In genomic region chr2:208255557-208256106, GRCh38 we compare ENCODE assay signal across 8 cellular contexts. TPM values are rescaled to one million over a fixed set of nuclear protein-coding genes. Genes with fewer than 3 reads are reported as not detected.
A peak's percentile ranks its signal among the peaks of the same experiment; 100 is the strongest.
DNase-seq lines count a peak whose midpoint lies in the region; TF ChIP-seq lines count a peak whose summit lies in the region.

No MANE protein-coding gene starts in this region.

- no peak overlapping the region for H2BK15ac ChIP-seq in H9 (ENCODE audit: low read depth, low read length)

- peaks cover 2% of the 10 kb centered on the region; the same call in 1 of the 2 replicates for H3K4me1 ChIP-seq in H9 (ENCODE audit: insufficient read depth, low read length)
- H3K4me1 ChIP-seq in OCI-LY3 (ENCODE audit: low read length) = peaks cover 11% of the 10 kb centered on the region
- H3K4me1 ChIP-seq in esophagus squamous epithelium = peaks cover 5 to 55% (median 17%) of the 10 kb centered on the region in 3 donors
- H3K4me1 ChIP-seq in skeletal muscle satellite cell (ENCODE audit: control insufficient read depth, insufficient read depth, low read length) = peaks cover 15% of the 10 kb centered on the region

- no peak overlapping the region for H3K4ac ChIP-seq in H9 (ENCODE audit: low read depth, low read length)

- H4K20me1 ChIP-seq in H9 (ENCODE audit: control insufficient read depth, insufficient read depth, insufficient read length) (no peaks in the 10 kb centered on the region), OCI-LY3 (ENCODE audit: insufficient read depth, low read length) (no peaks in the 10 kb centered on the region)

- H2AFZ ChIP-seq in H9 (ENCODE audit: low read length) (no peak overlapping the region), OCI-LY3 (ENCODE audit: low read depth, low read length) (peak overlapping the region; percentile 91)

- peaks cover 25% of the 10 kb centered on the region for H3K36me3 ChIP-seq in OCI-LY3 (replicated peaks; ENCODE audit: low read depth, low read length)
- H3K36me3 ChIP-seq in esophagus squamous epithelium = peaks cover 0 to 27% (median 0%) of the 10 kb centered on the region in 3 donors
- H3K36me3 ChIP-seq in skeletal muscle satellite cell (ENCODE audit: insufficient read depth, low read length) = peaks cover 8% of the 10 kb centered on the region

- H3K23me2 ChIP-seq in H9 (ENCODE audit: insufficient read length, low read depth, low read length, poor library complexity, severe bottlenecking) = peaks cover 6% of the 10 kb centered on the region

- no peak overlapping the region for H4K5ac ChIP-seq in H9 (ENCODE audit: insufficient read length, low read depth, low read length)

- peak overlapping the region; percentile 90 to 98 (median 97); a peak in 6 of 7 replicates for H3K27ac Mint-ChIP-seq in H9

- H3K9me3 ChIP-seq in H9 (ENCODE audit: control insufficient read depth, low read depth, low read length) (no peaks in the 10 kb centered on the region), OCI-LY3 (ENCODE audit: insufficient read depth, low read length) (no peaks in the 10 kb centered on the region), esophagus squamous epithelium (no peaks in the 10 kb centered on the region), skeletal muscle satellite cell (replicated peaks; ENCODE audit: low read length) (no peaks in the 10 kb centered on the region)

- no peak overlapping the region for H4K8ac ChIP-seq in H9 (replicated peaks; ENCODE audit: insufficient read length, low read depth, low read length)

- H3K14ac ChIP-seq in H9 (ENCODE audit: insufficient read depth, low read length) = no peak overlapping the region; the same call in 1 of the 2 replicates

- H3K27me3 Mint-ChIP-seq in H9 (ENCODE audit: low read depth) = no peaks in the 10 kb centered on the region; the same call in 1 of the 2 replicates

- no peak for TF ChIP-seq POLR2A in esophagus squamous epithelium (IDR thresholded peaks at IDR 0.05)

- H3K27ac ChIP-seq in H9 (ENCODE audit: insufficient read length, low read depth, low read length) = no peak overlapping the region
- H3K27ac ChIP-seq in OCI-LY3 (ENCODE audit: low read length) = peak overlapping the region; percentile 28; the same call in 1 of the 2 replicates
- peak overlapping the region; percentile 71 to 92 (median 86) for H3K27ac ChIP-seq in esophagus squamous epithelium

- peaks cover 24 to 32% (median 27%) of the 10 kb centered on the region in 3 experiments; a peak in 6 of 7 replicates for H3K36me3 Mint-ChIP-seq in H9 (ENCODE audit: insufficient read depth in 1 of 3, low read depth in 3 of 3)

- H3K18ac ChIP-seq in H9 (ENCODE audit: insufficient read length, low read depth, low read length) = no peak overlapping the region

- peaks cover 7% of the 10 kb centered on the region for H3K79me1 ChIP-seq in H9 (ENCODE audit: insufficient read depth, low read depth, low read length, poor library complexity, severe bottlenecking)

- H3K27me3 ChIP-seq in H9 (ENCODE audit: insufficient read depth, low read length) (no peaks in the 10 kb centered on the region), OCI-LY3 (ENCODE audit: low read depth, low read length) (no peaks in the 10 kb centered on the region), esophagus squamous epithelium (no peaks in the 10 kb centered on the region), skeletal muscle satellite cell (ENCODE audit: control insufficient read depth, insufficient read depth, low read length) (no peaks in the 10 kb centered on the region)

- H3K79me2 ChIP-seq in H9 (ENCODE audit: insufficient read depth, low read length) (peaks cover 11% of the 10 kb centered on the region; the same call in 1 of the 2 replicates), OCI-LY3 (ENCODE audit: low read length) (no peaks in the 10 kb centered on the region)

- H3K4me3 ChIP-seq in GM12865 (ENCODE audit: low read depth, low read length) = peak overlapping the region; percentile 93
- peak overlapping the region; percentile 93 for H3K4me3 ChIP-seq in OCI-LY3 (ENCODE audit: low read length)
- H3K4me3 ChIP-seq in esophagus squamous epithelium = peak overlapping the region; percentile 76 to 88 (median 84)
- H3K4me3 ChIP-seq in skeletal muscle satellite cell (ENCODE audit: low read length) = peak overlapping the region; percentile 98

- TF ChIP-seq CTCF in GM12865 (IDR thresholded peaks at IDR 0.05; ENCODE audit: insufficient read depth, low read depth, low read length, missing control alignments) = no peak
- no peak; the same call in 2 of the 3 replicates for TF ChIP-seq CTCF in H9 (conservative IDR thresholded peaks at IDR 0.05)
- no peak for TF ChIP-seq CTCF in OCI-LY3 (IDR thresholded peaks at IDR 0.05; ENCODE audit: low read depth, low read length)
- no peak for TF ChIP-seq CTCF in esophagus squamous epithelium (IDR thresholded peaks at IDR 0.05)

- H3K56ac ChIP-seq in H9 (ENCODE audit: insufficient read length, low read depth, low read length) = no peak overlapping the region

- peak overlapping the region; percentile 97 to 99 for H3K4me3 Mint-ChIP-seq in H9

- no peak overlapping the region for H2BK120ac ChIP-seq in H9 (ENCODE audit: low read depth, low read length, poor library complexity, severe bottlenecking)

- H3K4me1 Mint-ChIP-seq in H9 = peaks cover 32 to 37% of the 10 kb centered on the region in 2 experiments

- H2BK12ac ChIP-seq in H9 (ENCODE audit: insufficient read length, low read depth, low read length) = no peak overlapping the region

- DNase-seq in GM12865 (ENCODE audit: low read depth) = no peak
- DNase-seq in H9 = no peak
- DNase-seq in esophagus squamous epithelium (lab: John Stamatoyannopoulos, UW) = no peak
- no peak for DNase-seq in NOMO-1 (lab: John Stamatoyannopoulos, UW; ENCODE audit: unreplicated experiment in 2 of 2)
- no peak for DNase-seq in RPMI8226
- no peak for DNase-seq in nucleus accumbens (lab: John Stamatoyannopoulos, UW)

- no peak overlapping the region for H2BK5ac ChIP-seq in H9 (ENCODE audit: insufficient read length, low read length)

- no peak overlapping the region for H4K91ac ChIP-seq in H9 (ENCODE audit: insufficient read length, low read depth, low read length)

- H3K4me2 ChIP-seq in H9 (ENCODE audit: insufficient read depth, insufficient read length, low read length) (peak overlapping the region; percentile 79), OCI-LY3 (ENCODE audit: low read length) (peak overlapping the region; percentile 73), skeletal muscle satellite cell (ENCODE audit: low read length) (peak overlapping the region; percentile 97)

- H3T11ph ChIP-seq in H9 (ENCODE audit: low read length) = no peak overlapping the region

- no peaks in the 10 kb centered on the region for H3K9me3 Mint-ChIP-seq in H9

- H3K9ac ChIP-seq in H9 (ENCODE audit: extremely low read depth, insufficient read length, low read length) (peak overlapping the region; percentile 56), OCI-LY3 (ENCODE audit: low read length) (peak overlapping the region; percentile 71), skeletal muscle satellite cell (ENCODE audit: low read depth, low read length) (peak overlapping the region; percentile 83)

- intact Hi-C loops in esophagus squamous epithelium (cut with DNase I) = no loop called here

- WGBS in H9 (ENCODE audit: extremely low coverage, insufficient read length, low lambda C conversion rate) = no CpG with 5 or more reads among the region's 13 CpGs
- WGBS in esophagus squamous epithelium, 2 donors = 19 to 28% methylated on average over 11 to 12 of the region's 13 CpGs

- H2AK5ac ChIP-seq in H9 (ENCODE audit: insufficient read length, low read length) = no peak overlapping the region

- no peak overlapping the region for H3K23ac ChIP-seq in H9 (ENCODE audit: insufficient read length, low read depth, low read length)

- H2BK20ac ChIP-seq in H9 (ENCODE audit: low read depth, low read length, poor library complexity, severe bottlenecking) = no peak overlapping the region

RNA-seq across cellular contexts. Expression of gene IDH1, which starts 0.8 kb away (rescaled TPM):
- total RNA-seq in H9 (2021) = 232 and 234 TPM in 2 replicates
- 100 to 1,000 TPM; 108 to 223 (median 142) TPM for total RNA-seq in esophagus squamous epithelium
- total RNA-seq in skeletal muscle satellite cell (2012; rRNA removed) = 56.1 and 125 TPM in 2 replicates

RNA-seq across cellular contexts. Expression of gene PIKFYVE, which starts 10.4 kb away (rescaled TPM):
- total RNA-seq in H9 (2021) = 25.7 and 27.2 TPM in 2 replicates
- 10 to 100 TPM; 10.5 to 25.7 (median 12.5) TPM for total RNA-seq in esophagus squamous epithelium
- total RNA-seq in skeletal muscle satellite cell (2012; rRNA removed) = 21.4 and 28.4 TPM in 2 replicates
